13 cellular contexts compared by ENCODE assay signal in the genomic region with DNA sequence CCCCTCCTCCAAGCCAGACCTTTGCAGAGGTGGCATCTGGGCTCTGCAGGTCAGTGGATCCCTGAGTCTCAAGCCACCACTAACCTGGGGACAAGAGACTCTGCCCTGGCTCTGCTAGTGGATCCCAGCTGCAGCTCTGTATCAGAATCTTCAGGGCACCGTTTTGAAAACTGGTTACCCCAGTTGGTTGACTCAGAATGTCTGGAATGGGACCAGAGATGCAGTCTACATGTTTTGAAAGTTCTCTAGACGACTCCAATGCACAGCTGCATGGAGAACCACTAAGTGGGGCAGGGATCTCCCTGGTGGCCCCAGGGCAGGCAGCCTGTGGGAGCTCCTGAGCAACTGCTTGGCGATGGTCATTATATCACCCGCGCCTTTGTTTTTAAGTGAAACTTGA. TPM values are rescaled to one million over a fixed set of nuclear protein-coding genes. Genes with fewer than 3 reads are reported as not detected.
A peak's percentile ranks its signal among the peaks of the same experiment; 100 is the strongest.
DNase-seq lines count a peak whose midpoint lies in the region.
"Had no signal": no experiment of that assay in that cellular context is flagged by ENCODE, and none has a peak within 500 bp of the region (broad histone marks: within the 10 kb centered on the region; RNA-seq: fewer than 3 reads in every experiment).

No MANE protein-coding gene starts in this region.

- intact Hi-C loops in posterior vena cava (cut with DNase I): no loop called here

- peak; percentile 20 for DNase-seq in SIG-M5 treated with dmso at 0.1 percent for 504 hours (lab: John Stamatoyannopoulos, UW; ENCODE audit: unreplicated experiment)
- DNase-seq in SIG-M5 (lab: John Stamatoyannopoulos, UW): no peak
- peak; percentile 43 for DNase-seq in RPMI7951 (ENCODE audit: low read depth)
- peak; percentile 92 for DNase-seq in islet precursor cell
- DNase-seq in posterior vena cava (ENCODE audit: low spot score): peak; percentile 32
- DNase-seq in RPMI8226: no peak
- no peak for DNase-seq in GM03348 (ENCODE audit: low spot score)
- DNase-seq in NCI-H1092 (lab: John Stamatoyannopoulos, UW): no peak
- DNase-seq: 8988T, DMS 273 treated with DMSO at 0.1 percent for 48 hours, NCI-H1048, NCI-H1694 treated with DMSO at 0.1 percent for 48 hours, NCI-H82 had no signal

RNA-seq across cellular contexts. Expression of gene ADORA2B, which starts 34.1 kb away (rescaled TPM):
- 14.4 and 18.0 TPM in 2 replicates for total RNA-seq in RPMI7951 (2014; rRNA removed; shearing (Covaris generic))
- total RNA-seq in posterior vena cava: under 1 TPM; 0.74 to 0.86 TPM

Comparison
In these comparisons a context has a peak if more than half of its experiments do, and no peak if none do; other contexts are left out.
1. DNase-seq: peak in SIG-M5 treated with dmso at 0.1 percent for 504 hours (single experiment), RPMI7951 (single experiment), islet precursor cell (single experiment) and posterior vena cava (single experiment); none in SIG-M5 (single experiment), RPMI8226 (single experiment), GM03348 (single experiment) and NCI-H1092 (single experiment).